Comparison of ENCODE assay signal across 1 cellular context in genomic region chr16:50309156-50309526, GRCh38.
TF ChIP-seq lines count a peak whose summit lies in the region.

No MANE protein-coding gene starts in this region.

TF ChIP-seq in HepG2, 621 proteins besides CTCF, POLR2A, EP300 and RAD21:
- 0 out of 2 replicates have a peak, but pooled peaks have one; percentile 14 for TF ChIP-seq SRY (CRISPR knock-in tag; IDR thresholded peaks at IDR 0.05)
- TF ChIP-seq ZFP91 (CRISPR knock-in tag; IDR thresholded peaks at IDR 0.05; ENCODE audit: borderline replicate concordance) = 0 out of 2 replicates have a peak, but pooled peaks have one; percentile 16
- no peak for TF ChIP-seq FOSL1 (CRISPR knock-in tag; IDR thresholded peaks at IDR 0.05; ENCODE audit: borderline replicate concordance)
- TF ChIP-seq SP5 (CRISPR knock-in tag; IDR thresholded peaks at IDR 0.05; ENCODE audit: borderline replicate concordance, low read depth) = no peak
- peak; percentile 39; the same call in 1 of the 2 replicates for TF ChIP-seq BORCS8-MEF2B (CRISPR knock-in tag; IDR thresholded peaks at IDR 0.05)
- TF ChIP-seq SRSF1 (optimal IDR thresholded peaks at IDR 0.05; ENCODE audit: low read depth, low read length) = peak; percentile 53
TF ChIP-seq in HepG2: peak in this region for 4.
